1 cellular context compared by ENCODE assay signal in genomic region chr2:45935791-45936622, GRCh38.
TF ChIP-seq lines count a peak whose summit lies in the region.

No MANE protein-coding gene starts in this region.

TF ChIP-seq in HEK293, 187 proteins besides CTCF, POLR2A, EP300 and RAD21 (continued from another document and continues in another):
- TF ChIP-seq, protein P1, sequence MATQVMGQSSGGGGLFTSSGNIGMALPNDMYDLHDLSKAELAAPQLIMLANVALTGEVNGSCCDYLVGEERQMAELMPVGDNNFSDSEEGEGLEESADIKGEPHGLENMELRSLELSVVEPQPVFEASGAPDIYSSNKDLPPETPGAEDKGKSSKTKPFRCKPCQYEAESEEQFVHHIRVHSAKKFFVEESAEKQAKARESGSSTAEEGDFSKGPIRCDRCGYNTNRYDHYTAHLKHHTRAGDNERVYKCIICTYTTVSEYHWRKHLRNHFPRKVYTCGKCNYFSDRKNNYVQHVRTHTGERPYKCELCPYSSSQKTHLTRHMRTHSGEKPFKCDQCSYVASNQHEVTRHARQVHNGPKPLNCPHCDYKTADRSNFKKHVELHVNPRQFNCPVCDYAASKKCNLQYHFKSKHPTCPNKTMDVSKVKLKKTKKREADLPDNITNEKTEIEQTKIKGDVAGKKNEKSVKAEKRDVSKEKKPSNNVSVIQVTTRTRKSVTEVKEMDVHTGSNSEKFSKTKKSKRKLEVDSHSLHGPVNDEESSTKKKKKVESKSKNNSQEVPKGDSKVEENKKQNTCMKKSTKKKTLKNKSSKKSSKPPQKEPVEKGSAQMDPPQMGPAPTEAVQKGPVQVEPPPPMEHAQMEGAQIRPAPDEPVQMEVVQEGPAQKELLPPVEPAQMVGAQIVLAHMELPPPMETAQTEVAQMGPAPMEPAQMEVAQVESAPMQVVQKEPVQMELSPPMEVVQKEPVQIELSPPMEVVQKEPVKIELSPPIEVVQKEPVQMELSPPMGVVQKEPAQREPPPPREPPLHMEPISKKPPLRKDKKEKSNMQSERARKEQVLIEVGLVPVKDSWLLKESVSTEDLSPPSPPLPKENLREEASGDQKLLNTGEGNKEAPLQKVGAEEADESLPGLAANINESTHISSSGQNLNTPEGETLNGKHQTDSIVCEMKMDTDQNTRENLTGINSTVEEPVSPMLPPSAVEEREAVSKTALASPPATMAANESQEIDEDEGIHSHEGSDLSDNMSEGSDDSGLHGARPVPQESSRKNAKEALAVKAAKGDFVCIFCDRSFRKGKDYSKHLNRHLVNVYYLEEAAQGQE (tag by site-specific recombination; IDR thresholded peaks at IDR 0.05): no peak
- TF ChIP-seq ZNF654 (tag by site-specific recombination; IDR thresholded peaks at IDR 0.05; ENCODE audit: low read depth) (peak; percentile 83), ZEB2 (tag by site-specific recombination; IDR thresholded peaks at IDR 0.05) (peak; percentile 80), PATZ1 (tag by site-specific recombination; IDR thresholded peaks at IDR 0.05) (peak; percentile 50), ZNF394 (tag by site-specific recombination; IDR thresholded peaks at IDR 0.05; ENCODE audit: borderline replicate concordance) (peak; percentile 51; the same call in 1 of the 2 replicates), ZNF791 (tag by site-specific recombination; IDR thresholded peaks at IDR 0.05) (no peak), IKZF3 (tag by site-specific recombination; IDR thresholded peaks at IDR 0.05) (peak; percentile 64; the same call in 1 of the 2 replicates), ZNF37A (tag by site-specific recombination; IDR thresholded peaks at IDR 0.05) (no peak), ZNF658 (tag by site-specific recombination; IDR thresholded peaks at IDR 0.05) (no peak), ZBTB44 (tag by site-specific recombination; IDR thresholded peaks at IDR 0.05) (0 out of 2 replicates have a peak, but pooled peaks have one; percentile 36), ZNF24 (tag by site-specific recombination; IDR thresholded peaks at IDR 0.05) (peak; percentile 78; the same call in 1 of the 2 replicates), ZNF629 (tag by site-specific recombination; IDR thresholded peaks at IDR 0.05) (peak; percentile 75), ZNF529 (tag by site-specific recombination; IDR thresholded peaks at IDR 0.05; ENCODE audit: insufficient replicate concordance) (no peak), GLIS1 (tag by site-specific recombination; IDR thresholded peaks at IDR 0.05) (peak; percentile 54; the same call in 1 of the 2 replicates), ZBTB20 (tag by site-specific recombination; IDR thresholded peaks at IDR 0.05) (peak; percentile 86), ZNF16 (tag by site-specific recombination; IDR thresholded peaks at IDR 0.05; ENCODE audit: low read depth) (no peak), ZNF521 (tag by site-specific recombination; IDR thresholded peaks at IDR 0.05) (no peak), GLIS2 (tag by site-specific recombination; IDR thresholded peaks at IDR 0.05) (0 out of 2 replicates have a peak, but pooled peaks have one; percentile 18), PRDM1 (tag by site-specific recombination; IDR thresholded peaks at IDR 0.05) (0 out of 2 replicates have a peak, but pooled peaks have one; percentile 9), SP7 (tag by site-specific recombination; IDR thresholded peaks at IDR 0.05) (peak; percentile 63; the same call in 1 of the 2 replicates), ZIC2 (tag by site-specific recombination; IDR thresholded peaks at IDR 0.05) (peak; percentile 78), RBAK (tag by site-specific recombination; IDR thresholded peaks at IDR 0.05) (no peak), ZNF560 (tag by site-specific recombination; IDR thresholded peaks at IDR 0.05; ENCODE audit: borderline replicate concordance) (no peak), ZNF223 (tag by site-specific recombination; IDR thresholded peaks at IDR 0.05) (no peak), ZBTB21 (tag by site-specific recombination; IDR thresholded peaks at IDR 0.05) (no peak), ZBTB17 (tag by site-specific recombination; IDR thresholded peaks at IDR 0.05) (peak; percentile 82), ZNF792 (tag by site-specific recombination; IDR thresholded peaks at IDR 0.05) (no peak), ZFHX2 (tag by site-specific recombination; conservative IDR thresholded peaks at IDR 0.05) (peak; percentile 76), PRDM10 (tag by site-specific recombination; IDR thresholded peaks at IDR 0.05) (0 out of 2 replicates have a peak, but pooled peaks have one; percentile 20), ZNF549 (tag by site-specific recombination; IDR thresholded peaks at IDR 0.05) (no peak), BCL11A (tag by site-specific recombination; IDR thresholded peaks at IDR 0.05; ENCODE audit: low read depth) (peak; percentile 22; the same call in 1 of the 2 replicates), ZNF433 (tag by site-specific recombination; IDR thresholded peaks at IDR 0.05; ENCODE audit: low read depth) (no peak), ZXDB (tag by site-specific recombination; IDR thresholded peaks at IDR 0.05) (peak; percentile 33), ZNF362 (tag by site-specific recombination; IDR thresholded peaks at IDR 0.05) (0 out of 2 replicates have a peak, but pooled peaks have one; percentile 69), ZNF585B (tag by site-specific recombination; IDR thresholded peaks at IDR 0.05) (no peak), ZBTB26 (tag by site-specific recombination; optimal IDR thresholded peaks at IDR 0.05) (no peak), OSR2 (tag by site-specific recombination; IDR thresholded peaks at IDR 0.05) (peak; percentile 98), GLI2 (tag by site-specific recombination; IDR thresholded peaks at IDR 0.05; ENCODE audit: borderline replicate concordance, low read depth) (no peak)
- TF ChIP-seq, protein P2, sequence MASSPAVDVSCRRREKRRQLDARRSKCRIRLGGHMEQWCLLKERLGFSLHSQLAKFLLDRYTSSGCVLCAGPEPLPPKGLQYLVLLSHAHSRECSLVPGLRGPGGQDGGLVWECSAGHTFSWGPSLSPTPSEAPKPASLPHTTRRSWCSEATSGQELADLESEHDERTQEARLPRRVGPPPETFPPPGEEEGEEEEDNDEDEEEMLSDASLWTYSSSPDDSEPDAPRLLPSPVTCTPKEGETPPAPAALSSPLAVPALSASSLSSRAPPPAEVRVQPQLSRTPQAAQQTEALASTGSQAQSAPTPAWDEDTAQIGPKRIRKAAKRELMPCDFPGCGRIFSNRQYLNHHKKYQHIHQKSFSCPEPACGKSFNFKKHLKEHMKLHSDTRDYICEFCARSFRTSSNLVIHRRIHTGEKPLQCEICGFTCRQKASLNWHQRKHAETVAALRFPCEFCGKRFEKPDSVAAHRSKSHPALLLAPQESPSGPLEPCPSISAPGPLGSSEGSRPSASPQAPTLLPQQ (tag by site-specific recombination; IDR thresholded peaks at IDR 0.05): peak; percentile 54; the same call in 1 of the 2 replicates
- TF ChIP-seq, protein P3, sequence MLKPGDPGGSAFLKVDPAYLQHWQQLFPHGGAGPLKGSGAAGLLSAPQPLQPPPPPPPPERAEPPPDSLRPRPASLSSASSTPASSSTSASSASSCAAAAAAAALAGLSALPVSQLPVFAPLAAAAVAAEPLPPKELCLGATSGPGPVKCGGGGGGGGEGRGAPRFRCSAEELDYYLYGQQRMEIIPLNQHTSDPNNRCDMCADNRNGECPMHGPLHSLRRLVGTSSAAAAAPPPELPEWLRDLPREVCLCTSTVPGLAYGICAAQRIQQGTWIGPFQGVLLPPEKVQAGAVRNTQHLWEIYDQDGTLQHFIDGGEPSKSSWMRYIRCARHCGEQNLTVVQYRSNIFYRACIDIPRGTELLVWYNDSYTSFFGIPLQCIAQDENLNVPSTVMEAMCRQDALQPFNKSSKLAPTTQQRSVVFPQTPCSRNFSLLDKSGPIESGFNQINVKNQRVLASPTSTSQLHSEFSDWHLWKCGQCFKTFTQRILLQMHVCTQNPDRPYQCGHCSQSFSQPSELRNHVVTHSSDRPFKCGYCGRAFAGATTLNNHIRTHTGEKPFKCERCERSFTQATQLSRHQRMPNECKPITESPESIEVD (tag by site-specific recombination; IDR thresholded peaks at IDR 0.05): no peak
- TF ChIP-seq, protein P4, sequence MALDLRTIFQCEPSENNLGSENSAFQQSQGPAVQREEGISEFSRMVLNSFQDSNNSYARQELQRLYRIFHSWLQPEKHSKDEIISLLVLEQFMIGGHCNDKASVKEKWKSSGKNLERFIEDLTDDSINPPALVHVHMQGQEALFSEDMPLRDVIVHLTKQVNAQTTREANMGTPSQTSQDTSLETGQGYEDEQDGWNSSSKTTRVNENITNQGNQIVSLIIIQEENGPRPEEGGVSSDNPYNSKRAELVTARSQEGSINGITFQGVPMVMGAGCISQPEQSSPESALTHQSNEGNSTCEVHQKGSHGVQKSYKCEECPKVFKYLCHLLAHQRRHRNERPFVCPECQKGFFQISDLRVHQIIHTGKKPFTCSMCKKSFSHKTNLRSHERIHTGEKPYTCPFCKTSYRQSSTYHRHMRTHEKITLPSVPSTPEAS (tag by site-specific recombination; IDR thresholded peaks at IDR 0.05): no peak
- TF ChIP-seq, protein P5, sequence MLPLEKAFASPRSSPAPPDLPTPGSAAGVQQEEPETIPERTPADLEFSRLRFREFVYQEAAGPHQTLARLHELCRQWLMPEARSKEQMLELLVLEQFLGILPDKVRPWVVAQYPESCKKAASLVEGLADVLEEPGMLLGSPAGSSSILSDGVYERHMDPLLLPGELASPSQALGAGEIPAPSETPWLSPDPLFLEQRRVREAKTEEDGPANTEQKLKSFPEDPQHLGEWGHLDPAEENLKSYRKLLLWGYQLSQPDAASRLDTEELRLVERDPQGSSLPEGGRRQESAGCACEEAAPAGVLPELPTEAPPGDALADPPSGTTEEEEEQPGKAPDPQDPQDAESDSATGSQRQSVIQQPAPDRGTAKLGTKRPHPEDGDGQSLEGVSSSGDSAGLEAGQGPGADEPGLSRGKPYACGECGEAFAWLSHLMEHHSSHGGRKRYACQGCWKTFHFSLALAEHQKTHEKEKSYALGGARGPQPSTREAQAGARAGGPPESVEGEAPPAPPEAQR (tag by site-specific recombination; IDR thresholded peaks at IDR 0.05): no peak
